ENCODE assay signal across 14 cellular contexts in the genomic region with DNA sequence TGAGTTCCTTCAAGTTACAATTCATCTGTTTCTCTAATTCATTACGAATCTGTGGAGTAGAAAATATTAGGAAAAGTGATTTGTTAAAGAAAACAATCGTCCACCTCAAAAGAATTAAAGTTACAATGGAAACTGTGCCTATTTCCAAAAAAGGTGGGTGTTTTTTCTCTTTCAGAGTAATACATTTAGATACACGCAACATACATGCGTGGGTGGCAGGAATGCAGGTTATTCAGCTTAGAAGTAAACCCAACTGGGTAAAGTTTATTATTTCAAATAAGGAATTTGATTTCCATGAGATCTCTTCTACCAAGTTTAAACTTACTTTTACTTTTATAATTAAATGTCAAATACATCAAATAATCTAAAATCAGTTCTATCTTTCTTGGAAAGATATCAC. TPM values are rescaled to one million over a fixed set of nuclear protein-coding genes. Genes with fewer than 3 reads are reported as not detected.
A peak's percentile ranks its signal among the peaks of the same experiment; 100 is the strongest.
DNase-seq lines count a peak whose midpoint lies in the region; ATAC-seq and TF ChIP-seq lines count a peak whose summit lies in the region.
"Had no signal": no experiment of that assay in that cellular context is flagged by ENCODE, and none has a peak within 500 bp of the region (broad histone marks: within the 10 kb centered on the region; RNA-seq: fewer than 3 reads in every experiment).

No MANE protein-coding gene starts in this region.

- ATAC-seq in activated CD8-positive, alpha-beta T cell treated with anti-CD3 and anti-CD28 coated beads for 36 hours: no peak
- ATAC-seq in activated CD8-positive, alpha-beta T cell treated with anti-CD3 and anti-CD28 coated beads, Interleukin-2, amount 10 ng/mL, durations not matched to agents 7 days and 5 days: no peak
- ATAC-seq: A549; naive thymus-derived CD8-positive, alpha-beta T cell had no signal

- no peaks in the 10 kb centered on the region for H3K27me3 Mint-ChIP-seq in activated CD8-positive, alpha-beta T cell treated with anti-CD3 and anti-CD28 coated beads for 36 hours
- no peaks in the 10 kb centered on the region for H3K27me3 Mint-ChIP-seq in activated CD8-positive, alpha-beta T cell treated with anti-CD3 and anti-CD28 coated beads, Interleukin-2, amount 10 ng/mL, durations not matched to agents 7 days and 5 days (ENCODE audit: low read depth)
- H3K27me3 Mint-ChIP-seq: naive thymus-derived CD8-positive, alpha-beta T cell had no signal

- TF ChIP-seq POLR2A in thyroid gland (IDR thresholded peaks at IDR 0.05): no peak

- H3K27ac Mint-ChIP-seq in activated CD8-positive, alpha-beta T cell treated with anti-CD3 and anti-CD28 coated beads for 36 hours: peak overlapping the region; percentile 13
- H3K27ac Mint-ChIP-seq in activated CD8-positive, alpha-beta T cell treated with anti-CD3 and anti-CD28 coated beads, Interleukin-2, amount 10 ng/mL, durations not matched to agents 7 days and 5 days: no peak overlapping the region

- no peaks in the 10 kb centered on the region for H3K27me3 ChIP-seq in ascending aorta
- H3K27me3 ChIP-seq in thyroid gland: no peaks in the 10 kb centered on the region

- POLR2A ChIA-PET in activated CD8-positive, alpha-beta T cell treated with anti-CD3 and anti-CD28 coated beads for 36 hours (lab: Charles Lee): interaction anchor here (1.3 kb wide), 1 partner anchor 241 kb away, joined by 4 read pairs; no protein-coding TSS in a partner anchor
- POLR2A ChIA-PET in activated CD8-positive, alpha-beta T cell treated with anti-CD3 and anti-CD28 coated beads, Interleukin-2, amount 10 ng/mL, durations not matched to agents 7 days and 5 days (lab: Charles Lee): no interaction called here

- H3K27ac ChIP-seq in ascending aorta: peak overlapping the region; percentile 89 to 95
- H3K27ac ChIP-seq in mesodermal cell (ENCODE audit: low read depth, low read length, severe bottlenecking): peak overlapping the region; percentile 98
- peak overlapping the region in 2 of 3 donors; percentile 71 to 72 for H3K27ac ChIP-seq in thyroid gland

- H3K36me3 Mint-ChIP-seq in activated CD8-positive, alpha-beta T cell treated with anti-CD3 and anti-CD28 coated beads for 36 hours (ENCODE audit: low read depth): peaks cover 32% of the 10 kb centered on the region
- peaks cover 37% of the 10 kb centered on the region for H3K36me3 Mint-ChIP-seq in activated CD8-positive, alpha-beta T cell treated with anti-CD3 and anti-CD28 coated beads, Interleukin-2, amount 10 ng/mL, durations not matched to agents 7 days and 5 days (ENCODE audit: low read depth)

- no peaks in the 10 kb centered on the region for H3K9me3 ChIP-seq in ascending aorta
- no peaks in the 10 kb centered on the region for H3K9me3 ChIP-seq in mesodermal cell (ENCODE audit: control insufficient read depth, low read length)
- no peaks in the 10 kb centered on the region for H3K9me3 ChIP-seq in thyroid gland
- H3K9me3 ChIP-seq: A549 had no signal

- no peak for TF ChIP-seq CTCF in activated CD8-positive, alpha-beta T cell treated with anti-CD3 and anti-CD28 coated beads for 36 hours (IDR thresholded peaks at IDR 0.05)
- TF ChIP-seq CTCF in ascending aorta (IDR thresholded peaks at IDR 0.05) (no peak), thyroid gland (IDR thresholded peaks at IDR 0.05) (no peak)

- H3K4me3 ChIP-seq in ascending aorta (no peak overlapping the region), mesodermal cell (ENCODE audit: extremely low read depth, insufficient read depth, low read length, poor library complexity, severe bottlenecking) (no peak overlapping the region), thyroid gland (replicated peaks in 1 of 3) (no peak overlapping the region)
- H3K4me3 ChIP-seq: A549 had no signal

- peaks cover 41 to 53% of the 10 kb centered on the region in 2 donors for H3K36me3 ChIP-seq in ascending aorta
- peaks cover 63% of the 10 kb centered on the region for H3K36me3 ChIP-seq in mesodermal cell (ENCODE audit: control insufficient read depth, insufficient read depth, low read length)
- peaks cover 30 to 65% of the 10 kb centered on the region in 2 donors for H3K36me3 ChIP-seq in thyroid gland

- H3K4me1 ChIP-seq in ascending aorta: peaks cover 16 to 40% of the 10 kb centered on the region in 2 donors
- H3K4me1 ChIP-seq in mesodermal cell (ENCODE audit: control insufficient read depth, insufficient read depth, low read length, poor library complexity, severe bottlenecking): peaks cover 57% of the 10 kb centered on the region
- peaks cover 0 to 13% of the 10 kb centered on the region in 2 donors for H3K4me1 ChIP-seq in thyroid gland

- WGBS in mesodermal cell (ENCODE audit: insufficient coverage in 2 of 2), 2 experiments: 80% methylated on average over 1 of the region's 4 CpGs; no CpG with 5 or more reads in 1 of the 2 experiments
- WGBS in thyroid gland, 2 donors: 80 to 83% methylated on average over 4 of the region's 4 CpGs

- DNase-seq in activated CD8-positive, alpha-beta T cell treated with anti-CD3 and anti-CD28 coated beads for 36 hours: no peak
- DNase-seq in activated CD8-positive, alpha-beta T cell treated with anti-CD3 and anti-CD28 coated beads, Interleukin-2, amount 10 ng/mL, durations not matched to agents 7 days and 5 days: no peak
- no peak for DNase-seq in ascending aorta (ENCODE audit: low spot score in 2 of 2)
- DNase-seq in thyroid gland: no peak
- no peak for DNase-seq in T1000 (lab: John Stamatoyannopoulos, UW)
- no peak for DNase-seq in AG20443 (ENCODE audit: low spot score)
- no peak for DNase-seq in NCI-H2107 treated with DMSO at 0.1 percent for 48 hours (lab: John Stamatoyannopoulos, UW; ENCODE audit: unreplicated experiment)
- DNase-seq: DMS79; naive thymus-derived CD8-positive, alpha-beta T cell; NCI-H1930; stimulated activated CD4-positive, alpha-beta T cell treated with anti-CD3 and anti-CD28 coated beads, Interleukin-4, amount 100 ng/mL, for 4 hours; T-helper 9 cell had no signal

- CTCF ChIA-PET in activated CD8-positive, alpha-beta T cell treated with anti-CD3 and anti-CD28 coated beads for 36 hours (lab: Charles Lee): interaction anchor here (1.1 to 18.8 kb wide), 12 partner anchors 13 to 240 kb away, joined by 3 to 347 read pairs (median 16); a partner anchor contains a TSS
- CTCF ChIA-PET in activated CD8-positive, alpha-beta T cell treated with anti-CD3 and anti-CD28 coated beads, Interleukin-2, amount 10 ng/mL, durations not matched to agents 7 days and 5 days (lab: Charles Lee): interaction anchor here (0.9 to 12.9 kb wide), 12 partner anchors 14 to 243 kb away, joined by 3 to 281 read pairs (median 16); a partner anchor contains a TSS

- no peak overlapping the region for H3K4me3 Mint-ChIP-seq in activated CD8-positive, alpha-beta T cell treated with anti-CD3 and anti-CD28 coated beads for 36 hours
- no peak overlapping the region for H3K4me3 Mint-ChIP-seq in activated CD8-positive, alpha-beta T cell treated with anti-CD3 and anti-CD28 coated beads, Interleukin-2, amount 10 ng/mL, durations not matched to agents 7 days and 5 days
- H3K4me3 Mint-ChIP-seq: naive thymus-derived CD8-positive, alpha-beta T cell had no signal

- H3K9me3 Mint-ChIP-seq in activated CD8-positive, alpha-beta T cell treated with anti-CD3 and anti-CD28 coated beads for 36 hours: no peaks in the 10 kb centered on the region
- H3K9me3 Mint-ChIP-seq in activated CD8-positive, alpha-beta T cell treated with anti-CD3 and anti-CD28 coated beads, Interleukin-2, amount 10 ng/mL, durations not matched to agents 7 days and 5 days (ENCODE audit: insufficient read depth): no peaks in the 10 kb centered on the region
- H3K9me3 Mint-ChIP-seq: naive thymus-derived CD8-positive, alpha-beta T cell had no signal

- intact Hi-C loops in activated CD8-positive, alpha-beta T cell treated with anti-CD3 and anti-CD28 coated beads for 36 hours (cut with micrococcal nuclease): no loop called here
- intact Hi-C loops in ascending aorta (cut with DNase I) (loop anchor here (2.0 kb wide), 1 partner anchor 242 kb away; a partner anchor contains a TSS), thyroid gland (cut with DNase I) (loop anchor here (5.0 to 10.0 kb wide), 2 partner anchors 42 to 240 kb away; a partner anchor contains a TSS)

- H3K4me1 Mint-ChIP-seq in activated CD8-positive, alpha-beta T cell treated with anti-CD3 and anti-CD28 coated beads for 36 hours (ENCODE audit: low read depth): peaks cover 7% of the 10 kb centered on the region
- peaks cover 18% of the 10 kb centered on the region for H3K4me1 Mint-ChIP-seq in activated CD8-positive, alpha-beta T cell treated with anti-CD3 and anti-CD28 coated beads, Interleukin-2, amount 10 ng/mL, durations not matched to agents 7 days and 5 days (ENCODE audit: low read depth)

RNA-seq across cellular contexts. Expression of a gene that starts 52.2 kb away (rescaled TPM):
- total RNA-seq in activated CD8-positive, alpha-beta T cell treated with anti-CD3 and anti-CD28 coated beads for 36 hours: 10 to 100 TPM; 33.0 to 34.5 TPM
- 10 to 100 TPM; 27.5 to 29.8 TPM for total RNA-seq in activated CD8-positive, alpha-beta T cell treated with anti-CD3 and anti-CD28 coated beads, Interleukin-2, amount 10 ng/mL, durations not matched to agents 7 days and 5 days
- total RNA-seq in ascending aorta (16.1 TPM), thyroid gland (10 to 100 TPM; 13.0 to 26.8 (median 21.7) TPM)
- 39.1 TPM for polyA plus RNA-seq in mesodermal cell (2013, experiment 1 of 2)
- polyA plus RNA-seq in mesodermal cell (2013, experiment 2 of 2): 31.0 TPM
